In genomic region chr3:22617372-22617771, GRCh38 we compare ENCODE assay signal across 9 cellular contexts.
"Had no signal": no experiment of that assay in that cellular context is flagged by ENCODE, and none has a peak within 500 bp of the region (broad histone marks: within the 10 kb centered on the region; RNA-seq: fewer than 3 reads in every experiment).

No MANE protein-coding gene starts in this region.

- H3K4me2 ChIP-seq: GM23338 had no signal

- DNase-seq: GM23248, GOT3, H7, H9, HCEC 1CT, HFFc6 had no signal

- H3K9ac ChIP-seq: GM23248 had no signal

- H3K4me3 ChIP-seq: GM23248, GM23338, HAP-1 had no signal

- ATAC-seq: GM23338, HCT116 had no signal

- H3K36me3 ChIP-seq: HAP-1 had no signal

- H3K27ac ChIP-seq: GM23248 had no signal

- H3K4me1 ChIP-seq: HAP-1 had no signal

- H2AFZ ChIP-seq: GM23248, GM23338 had no signal

- H3K9me3 ChIP-seq: HAP-1 had no signal
